Comparison of ENCODE assay signal across 1 cellular context in the genomic region with DNA sequence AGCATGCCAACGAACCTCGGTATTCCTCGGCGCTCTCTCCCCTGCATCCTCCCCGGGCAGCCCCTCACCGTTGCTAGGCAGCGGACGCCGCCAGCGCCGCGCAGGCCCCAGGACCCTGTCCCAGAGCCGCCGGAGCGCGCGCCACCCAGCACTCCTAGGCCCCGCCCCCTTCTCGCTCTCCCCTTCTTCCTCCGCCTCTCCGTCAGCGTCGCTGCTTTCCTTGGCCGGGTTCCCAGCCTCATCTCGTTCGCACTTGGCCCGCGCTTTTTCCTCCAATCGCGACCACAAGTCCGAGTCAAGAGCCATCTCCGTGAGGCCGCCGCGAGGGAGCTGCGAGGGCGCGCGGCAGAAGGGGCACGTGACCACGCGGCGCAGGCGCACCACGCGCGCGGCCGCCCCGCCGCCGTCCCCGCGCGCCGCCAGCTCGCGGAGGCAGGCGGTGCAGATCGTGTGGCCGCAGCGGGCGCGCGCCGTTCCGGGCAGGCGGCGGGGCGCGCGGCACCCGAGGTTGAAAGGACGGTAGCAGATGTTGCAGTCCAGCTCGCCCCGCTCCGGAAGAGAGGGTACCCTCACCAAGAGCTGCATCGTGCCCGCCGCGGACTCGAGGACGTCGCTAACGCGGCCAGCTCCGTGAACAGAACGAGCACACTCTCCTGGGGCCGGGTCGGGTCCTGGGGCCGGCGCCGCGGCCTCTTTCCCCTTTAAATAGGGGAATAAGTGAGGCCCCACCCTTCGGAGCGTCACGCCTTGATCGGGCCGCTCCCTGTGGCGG.
TF ChIP-seq lines count a peak whose summit lies in the region.

A gene (minus strand): TSS at position 679 of the 772 bp plus-strand sequence. CDS start 94 bp downstream, at position 585.

TF ChIP-seq in HEK293, 187 proteins besides CTCF, POLR2A, EP300 and RAD21 (continued from another document and continues in another):
- TF ChIP-seq, protein P1, sequence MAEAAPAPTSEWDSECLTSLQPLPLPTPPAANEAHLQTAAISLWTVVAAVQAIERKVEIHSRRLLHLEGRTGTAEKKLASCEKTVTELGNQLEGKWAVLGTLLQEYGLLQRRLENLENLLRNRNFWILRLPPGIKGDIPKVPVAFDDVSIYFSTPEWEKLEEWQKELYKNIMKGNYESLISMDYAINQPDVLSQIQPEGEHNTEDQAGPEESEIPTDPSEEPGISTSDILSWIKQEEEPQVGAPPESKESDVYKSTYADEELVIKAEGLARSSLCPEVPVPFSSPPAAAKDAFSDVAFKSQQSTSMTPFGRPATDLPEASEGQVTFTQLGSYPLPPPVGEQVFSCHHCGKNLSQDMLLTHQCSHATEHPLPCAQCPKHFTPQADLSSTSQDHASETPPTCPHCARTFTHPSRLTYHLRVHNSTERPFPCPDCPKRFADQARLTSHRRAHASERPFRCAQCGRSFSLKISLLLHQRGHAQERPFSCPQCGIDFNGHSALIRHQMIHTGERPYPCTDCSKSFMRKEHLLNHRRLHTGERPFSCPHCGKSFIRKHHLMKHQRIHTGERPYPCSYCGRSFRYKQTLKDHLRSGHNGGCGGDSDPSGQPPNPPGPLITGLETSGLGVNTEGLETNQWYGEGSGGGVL (tag by site-specific recombination; IDR thresholded peaks at IDR 0.05): peak; percentile 87
- no peak for TF ChIP-seq ZNF302 (tag by site-specific recombination; IDR thresholded peaks at IDR 0.05; ENCODE audit: low read depth)
- no peak for TF ChIP-seq GLI2 (tag by site-specific recombination; IDR thresholded peaks at IDR 0.05; ENCODE audit: borderline replicate concordance, low read depth)
- TF ChIP-seq, protein P2, sequence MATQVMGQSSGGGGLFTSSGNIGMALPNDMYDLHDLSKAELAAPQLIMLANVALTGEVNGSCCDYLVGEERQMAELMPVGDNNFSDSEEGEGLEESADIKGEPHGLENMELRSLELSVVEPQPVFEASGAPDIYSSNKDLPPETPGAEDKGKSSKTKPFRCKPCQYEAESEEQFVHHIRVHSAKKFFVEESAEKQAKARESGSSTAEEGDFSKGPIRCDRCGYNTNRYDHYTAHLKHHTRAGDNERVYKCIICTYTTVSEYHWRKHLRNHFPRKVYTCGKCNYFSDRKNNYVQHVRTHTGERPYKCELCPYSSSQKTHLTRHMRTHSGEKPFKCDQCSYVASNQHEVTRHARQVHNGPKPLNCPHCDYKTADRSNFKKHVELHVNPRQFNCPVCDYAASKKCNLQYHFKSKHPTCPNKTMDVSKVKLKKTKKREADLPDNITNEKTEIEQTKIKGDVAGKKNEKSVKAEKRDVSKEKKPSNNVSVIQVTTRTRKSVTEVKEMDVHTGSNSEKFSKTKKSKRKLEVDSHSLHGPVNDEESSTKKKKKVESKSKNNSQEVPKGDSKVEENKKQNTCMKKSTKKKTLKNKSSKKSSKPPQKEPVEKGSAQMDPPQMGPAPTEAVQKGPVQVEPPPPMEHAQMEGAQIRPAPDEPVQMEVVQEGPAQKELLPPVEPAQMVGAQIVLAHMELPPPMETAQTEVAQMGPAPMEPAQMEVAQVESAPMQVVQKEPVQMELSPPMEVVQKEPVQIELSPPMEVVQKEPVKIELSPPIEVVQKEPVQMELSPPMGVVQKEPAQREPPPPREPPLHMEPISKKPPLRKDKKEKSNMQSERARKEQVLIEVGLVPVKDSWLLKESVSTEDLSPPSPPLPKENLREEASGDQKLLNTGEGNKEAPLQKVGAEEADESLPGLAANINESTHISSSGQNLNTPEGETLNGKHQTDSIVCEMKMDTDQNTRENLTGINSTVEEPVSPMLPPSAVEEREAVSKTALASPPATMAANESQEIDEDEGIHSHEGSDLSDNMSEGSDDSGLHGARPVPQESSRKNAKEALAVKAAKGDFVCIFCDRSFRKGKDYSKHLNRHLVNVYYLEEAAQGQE (tag by site-specific recombination; IDR thresholded peaks at IDR 0.05): 0 out of 2 replicates have a peak, but pooled peaks have one; percentile 14
- TF ChIP-seq ZNF394 (tag by site-specific recombination; IDR thresholded peaks at IDR 0.05; ENCODE audit: borderline replicate concordance): no peak; the same call in 1 of the 2 replicates
- TF ChIP-seq ZNF174 (tag by site-specific recombination; IDR thresholded peaks at IDR 0.05): no peak
- no peak for TF ChIP-seq ZBTB21 (tag by site-specific recombination; IDR thresholded peaks at IDR 0.05)
- TF ChIP-seq, protein P3, sequence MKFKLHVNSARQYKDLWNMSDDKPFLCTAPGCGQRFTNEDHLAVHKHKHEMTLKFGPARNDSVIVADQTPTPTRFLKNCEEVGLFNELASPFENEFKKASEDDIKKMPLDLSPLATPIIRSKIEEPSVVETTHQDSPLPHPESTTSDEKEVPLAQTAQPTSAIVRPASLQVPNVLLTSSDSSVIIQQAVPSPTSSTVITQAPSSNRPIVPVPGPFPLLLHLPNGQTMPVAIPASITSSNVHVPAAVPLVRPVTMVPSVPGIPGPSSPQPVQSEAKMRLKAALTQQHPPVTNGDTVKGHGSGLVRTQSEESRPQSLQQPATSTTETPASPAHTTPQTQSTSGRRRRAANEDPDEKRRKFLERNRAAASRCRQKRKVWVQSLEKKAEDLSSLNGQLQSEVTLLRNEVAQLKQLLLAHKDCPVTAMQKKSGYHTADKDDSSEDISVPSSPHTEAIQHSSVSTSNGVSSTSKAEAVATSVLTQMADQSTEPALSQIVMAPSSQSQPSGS (tag by site-specific recombination; IDR thresholded peaks at IDR 0.05; ENCODE audit: low read depth): no peak
- TF ChIP-seq ZNF223 (tag by site-specific recombination; IDR thresholded peaks at IDR 0.05): no peak
- TF ChIP-seq ZNF768 (tag by site-specific recombination; IDR thresholded peaks at IDR 0.05): no peak
- no peak for TF ChIP-seq ZNF830 (tag by site-specific recombination; IDR thresholded peaks at IDR 0.05; ENCODE audit: low read depth)
- TF ChIP-seq ZNF274 (IDR thresholded peaks at IDR 0.05; ENCODE audit: low read length): no peak
- TF ChIP-seq ZNF274 (tag by site-specific recombination; IDR thresholded peaks at IDR 0.05; ENCODE audit: borderline replicate concordance): no peak
- TF ChIP-seq, protein P4, sequence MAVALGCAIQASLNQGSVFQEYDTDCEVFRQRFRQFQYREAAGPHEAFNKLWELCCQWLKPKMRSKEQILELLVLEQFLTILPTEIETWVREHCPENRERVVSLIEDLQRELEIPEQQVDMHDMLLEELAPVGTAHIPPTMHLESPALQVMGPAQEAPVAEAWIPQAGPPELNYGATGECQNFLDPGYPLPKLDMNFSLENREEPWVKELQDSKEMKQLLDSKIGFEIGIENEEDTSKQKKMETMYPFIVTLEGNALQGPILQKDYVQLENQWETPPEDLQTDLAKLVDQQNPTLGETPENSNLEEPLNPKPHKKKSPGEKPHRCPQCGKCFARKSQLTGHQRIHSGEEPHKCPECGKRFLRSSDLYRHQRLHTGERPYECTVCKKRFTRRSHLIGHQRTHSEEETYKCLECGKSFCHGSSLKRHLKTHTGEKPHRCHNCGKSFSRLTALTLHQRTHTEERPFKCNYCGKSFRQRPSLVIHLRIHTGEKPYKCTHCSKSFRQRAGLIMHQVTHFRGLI (tag by site-specific recombination; IDR thresholded peaks at IDR 0.05): no peak
- TF ChIP-seq HOXC10 (CRISPR knock-in tag; IDR thresholded peaks at IDR 0.05): no peak
- no peak for TF ChIP-seq BCL11B (tag by site-specific recombination; IDR thresholded peaks at IDR 0.05; ENCODE audit: low read depth)
- TF ChIP-seq KLF1 (tag by site-specific recombination; IDR thresholded peaks at IDR 0.05): peak; percentile 94
- TF ChIP-seq ZNF423 (tag by site-specific recombination; IDR thresholded peaks at IDR 0.05): no peak
- TF ChIP-seq, protein P5, sequence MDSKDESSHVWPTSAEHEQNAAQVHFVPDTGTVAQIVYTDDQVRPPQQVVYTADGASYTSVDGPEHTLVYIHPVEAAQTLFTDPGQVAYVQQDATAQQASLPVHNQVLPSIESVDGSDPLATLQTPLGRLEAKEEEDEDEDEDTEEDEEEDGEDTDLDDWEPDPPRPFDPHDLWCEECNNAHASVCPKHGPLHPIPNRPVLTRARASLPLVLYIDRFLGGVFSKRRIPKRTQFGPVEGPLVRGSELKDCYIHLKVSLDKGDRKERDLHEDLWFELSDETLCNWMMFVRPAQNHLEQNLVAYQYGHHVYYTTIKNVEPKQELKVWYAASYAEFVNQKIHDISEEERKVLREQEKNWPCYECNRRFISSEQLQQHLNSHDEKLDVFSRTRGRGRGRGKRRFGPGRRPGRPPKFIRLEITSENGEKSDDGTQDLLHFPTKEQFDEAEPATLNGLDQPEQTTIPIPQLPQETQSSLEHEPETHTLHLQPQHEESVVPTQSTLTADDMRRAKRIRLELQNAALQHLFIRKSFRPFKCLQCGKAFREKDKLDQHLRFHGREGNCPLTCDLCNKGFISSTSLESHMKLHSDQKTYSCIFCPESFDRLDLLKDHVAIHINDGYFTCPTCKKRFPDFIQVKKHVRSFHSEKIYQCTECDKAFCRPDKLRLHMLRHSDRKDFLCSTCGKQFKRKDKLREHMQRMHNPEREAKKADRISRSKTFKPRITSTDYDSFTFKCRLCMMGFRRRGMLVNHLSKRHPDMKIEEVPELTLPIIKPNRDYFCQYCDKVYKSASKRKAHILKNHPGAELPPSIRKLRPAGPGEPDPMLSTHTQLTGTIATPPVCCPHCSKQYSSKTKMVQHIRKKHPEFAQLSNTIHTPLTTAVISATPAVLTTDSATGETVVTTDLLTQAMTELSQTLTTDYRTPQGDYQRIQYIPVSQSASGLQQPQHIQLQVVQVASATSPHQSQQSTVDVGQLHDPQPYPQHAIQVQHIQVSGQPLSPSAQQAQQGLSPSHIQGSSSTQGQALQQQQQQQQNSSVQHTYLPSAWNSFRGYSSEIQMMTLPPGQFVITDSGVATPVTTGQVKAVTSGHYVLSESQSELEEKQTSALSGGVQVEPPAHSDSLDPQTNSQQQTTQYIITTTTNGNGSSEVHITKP (tag by site-specific recombination; IDR thresholded peaks at IDR 0.05): no peak
- TF ChIP-seq ZNF37A (tag by site-specific recombination; IDR thresholded peaks at IDR 0.05): no peak
- no peak for TF ChIP-seq ZNF433 (tag by site-specific recombination; IDR thresholded peaks at IDR 0.05; ENCODE audit: low read depth)
- TF ChIP-seq ZBTB20 (tag by site-specific recombination; IDR thresholded peaks at IDR 0.05): no peak; the same call in 1 of the 2 replicates
- 0 out of 2 replicates have a peak, but pooled peaks have one; percentile 14 for TF ChIP-seq ZNF596 (tag by site-specific recombination; IDR thresholded peaks at IDR 0.05)
- TF ChIP-seq, protein P6, sequence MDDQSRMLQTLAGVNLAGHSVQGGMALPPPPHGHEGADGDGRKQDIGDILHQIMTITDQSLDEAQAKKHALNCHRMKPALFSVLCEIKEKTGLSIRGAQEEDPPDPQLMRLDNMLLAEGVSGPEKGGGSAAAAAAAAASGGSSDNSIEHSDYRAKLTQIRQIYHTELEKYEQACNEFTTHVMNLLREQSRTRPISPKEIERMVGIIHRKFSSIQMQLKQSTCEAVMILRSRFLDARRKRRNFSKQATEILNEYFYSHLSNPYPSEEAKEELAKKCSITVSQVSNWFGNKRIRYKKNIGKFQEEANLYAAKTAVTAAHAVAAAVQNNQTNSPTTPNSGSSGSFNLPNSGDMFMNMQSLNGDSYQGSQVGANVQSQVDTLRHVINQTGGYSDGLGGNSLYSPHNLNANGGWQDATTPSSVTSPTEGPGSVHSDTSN (CRISPR knock-in tag; IDR thresholded peaks at IDR 0.05): peak; percentile 77; the same call in 1 of the 2 replicates
- TF ChIP-seq ZNF416 (tag by site-specific recombination; IDR thresholded peaks at IDR 0.05): no peak
- no peak for TF ChIP-seq RBAK (tag by site-specific recombination; IDR thresholded peaks at IDR 0.05)
- no peak for TF ChIP-seq ZNF16 (tag by site-specific recombination; IDR thresholded peaks at IDR 0.05; ENCODE audit: low read depth)
- no peak for TF ChIP-seq ZNF19 (tag by site-specific recombination; IDR thresholded peaks at IDR 0.05; ENCODE audit: low read depth)
- no peak for TF ChIP-seq ZNF169 (tag by site-specific recombination; IDR thresholded peaks at IDR 0.05)
- TF ChIP-seq, protein P7, sequence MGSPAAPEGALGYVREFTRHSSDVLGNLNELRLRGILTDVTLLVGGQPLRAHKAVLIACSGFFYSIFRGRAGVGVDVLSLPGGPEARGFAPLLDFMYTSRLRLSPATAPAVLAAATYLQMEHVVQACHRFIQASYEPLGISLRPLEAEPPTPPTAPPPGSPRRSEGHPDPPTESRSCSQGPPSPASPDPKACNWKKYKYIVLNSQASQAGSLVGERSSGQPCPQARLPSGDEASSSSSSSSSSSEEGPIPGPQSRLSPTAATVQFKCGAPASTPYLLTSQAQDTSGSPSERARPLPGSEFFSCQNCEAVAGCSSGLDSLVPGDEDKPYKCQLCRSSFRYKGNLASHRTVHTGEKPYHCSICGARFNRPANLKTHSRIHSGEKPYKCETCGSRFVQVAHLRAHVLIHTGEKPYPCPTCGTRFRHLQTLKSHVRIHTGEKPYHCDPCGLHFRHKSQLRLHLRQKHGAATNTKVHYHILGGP (tag by site-specific recombination; IDR thresholded peaks at IDR 0.05): no peak
- no peak for TF ChIP-seq ZNF133 (tag by site-specific recombination; IDR thresholded peaks at IDR 0.05)
- TF ChIP-seq HOXD13 (CRISPR knock-in tag; IDR thresholded peaks at IDR 0.05; ENCODE audit: borderline replicate concordance): no peak
- TF ChIP-seq SP7 (tag by site-specific recombination; IDR thresholded peaks at IDR 0.05): peak; percentile 52
- peak; percentile 52; the same call in 1 of the 2 replicates for TF ChIP-seq KLF10 (tag by site-specific recombination; IDR thresholded peaks at IDR 0.05)
- TF ChIP-seq ZNF776 (tag by site-specific recombination; IDR thresholded peaks at IDR 0.05; ENCODE audit: borderline replicate concordance): no peak
- TF ChIP-seq ZNF654 (tag by site-specific recombination; IDR thresholded peaks at IDR 0.05; ENCODE audit: low read depth): no peak
- TF ChIP-seq ZNF785 (tag by site-specific recombination; IDR thresholded peaks at IDR 0.05): no peak
- TF ChIP-seq ZNF677 (tag by site-specific recombination; IDR thresholded peaks at IDR 0.05): no peak
- TF ChIP-seq REPIN1 (tag by site-specific recombination; IDR thresholded peaks at IDR 0.05; ENCODE audit: low read depth): no peak
- TF ChIP-seq YY1 (tag by site-specific recombination; IDR thresholded peaks at IDR 0.05): no peak
- no peak for TF ChIP-seq ZBTB1 (tag by site-specific recombination; IDR thresholded peaks at IDR 0.05)
- peak; percentile 90 for TF ChIP-seq ZNF366 (tag by site-specific recombination; conservative IDR thresholded peaks at IDR 0.05)
- TF ChIP-seq, protein P8, sequence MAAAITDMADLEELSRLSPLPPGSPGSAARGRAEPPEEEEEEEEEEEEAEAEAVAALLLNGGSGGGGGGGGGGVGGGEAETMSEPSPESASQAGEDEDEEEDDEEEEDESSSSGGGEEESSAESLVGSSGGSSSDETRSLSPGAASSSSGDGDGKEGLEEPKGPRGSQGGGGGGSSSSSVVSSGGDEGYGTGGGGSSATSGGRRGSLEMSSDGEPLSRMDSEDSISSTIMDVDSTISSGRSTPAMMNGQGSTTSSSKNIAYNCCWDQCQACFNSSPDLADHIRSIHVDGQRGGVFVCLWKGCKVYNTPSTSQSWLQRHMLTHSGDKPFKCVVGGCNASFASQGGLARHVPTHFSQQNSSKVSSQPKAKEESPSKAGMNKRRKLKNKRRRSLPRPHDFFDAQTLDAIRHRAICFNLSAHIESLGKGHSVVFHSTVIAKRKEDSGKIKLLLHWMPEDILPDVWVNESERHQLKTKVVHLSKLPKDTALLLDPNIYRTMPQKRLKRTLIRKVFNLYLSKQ (tag by site-specific recombination; IDR thresholded peaks at IDR 0.05; ENCODE audit: borderline replicate concordance): no peak
- TF ChIP-seq ZNF791 (tag by site-specific recombination; IDR thresholded peaks at IDR 0.05): no peak
- no peak for TF ChIP-seq ZNF146 (tag by site-specific recombination; IDR thresholded peaks at IDR 0.05)
- no peak for TF ChIP-seq SALL2 (tag by site-specific recombination; IDR thresholded peaks at IDR 0.05; ENCODE audit: borderline replicate concordance)
- TF ChIP-seq SP3 (tag by site-specific recombination; IDR thresholded peaks at IDR 0.05): peak; percentile 65
- TF ChIP-seq ZNF549 (tag by site-specific recombination; IDR thresholded peaks at IDR 0.05): no peak
- TF ChIP-seq ZNF501 (tag by site-specific recombination; IDR thresholded peaks at IDR 0.05): peak; percentile 63; the same call in 1 of the 2 replicates
